Comparison of ENCODE assay signal across 8 cellular contexts in the genomic region with DNA sequence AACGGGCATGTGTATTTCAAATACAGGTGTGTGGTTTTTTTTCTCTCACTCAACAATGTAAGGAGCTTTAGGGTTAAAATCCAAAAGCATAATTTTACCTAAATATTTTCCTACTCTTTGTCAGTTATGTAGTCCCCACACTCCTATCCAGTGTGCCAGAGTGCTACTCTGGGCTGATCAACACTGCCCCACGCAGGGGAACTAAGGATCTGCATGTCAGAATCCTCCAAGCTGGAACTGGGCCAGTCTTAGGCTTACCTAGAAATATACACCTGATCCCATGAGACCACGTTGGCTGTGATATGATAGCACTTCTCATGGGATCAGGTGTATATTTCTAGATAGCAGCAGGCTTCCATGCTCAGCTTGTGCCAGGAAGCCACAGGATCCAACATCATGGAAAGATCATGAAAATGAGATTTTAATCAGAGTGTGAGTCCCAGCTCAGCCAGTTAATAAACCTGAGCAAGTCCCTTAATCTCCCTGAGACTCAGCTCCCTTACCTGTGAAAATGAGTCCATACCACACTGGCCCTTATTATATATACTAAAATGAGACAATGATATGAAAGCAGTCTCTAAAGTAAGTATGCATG. TPM values are rescaled to one million over a fixed set of nuclear protein-coding genes. Genes with fewer than 3 reads are reported as not detected.
DNase-seq lines count a peak whose midpoint lies in the region; ATAC-seq, FAIRE-seq and TF ChIP-seq lines count a peak whose summit lies in the region.

No MANE protein-coding gene starts in this region.

- no peaks in the 10 kb centered on the region for H3K9me3 Mint-ChIP-seq in HFFc6
- peaks cover 7% of the 10 kb centered on the region for H3K9me3 Mint-ChIP-seq in WTC11

- no peak overlapping the region for H3K4me3 Mint-ChIP-seq in HFFc6
- no peak overlapping the region for H3K4me3 Mint-ChIP-seq in WTC11

- peak; percentile 71 for DNase-seq in activated effector memory CD4-positive, alpha-beta T cell treated with anti-CD3 and anti-CD28 coated beads, Interleukin-2, amount 50 U/mL, for 16 hours
- no peak for DNase-seq in activated effector memory CD4-positive, alpha-beta T cell treated with Interleukin-2 at 50 U/mL for 16 hours
- DNase-seq in HFFc6: no peak
- DNase-seq in NCI-H1092 (lab: John Stamatoyannopoulos, UW): peak; percentile 11
- DNase-seq in WTC11 (ENCODE audit: low spot score): peak; percentile 75
- peak; percentile 32 for DNase-seq in stimulated activated CD4-positive, alpha-beta T cell treated with anti-CD3 and anti-CD28 coated beads, Interleukin-12 subunit alpha, Interleukin-12 subunit beta, amount 100 ng/mL, for 4 hours
- no peak for DNase-seq in RCC 7860 (ENCODE audit: low spot score)

- H3K27ac Mint-ChIP-seq in HFFc6 (no peak overlapping the region), WTC11 (no peak overlapping the region)

- FAIRE-seq in RCC 7860 (lab: Jason Lieb, UNC): no peak

- ATAC-seq in WTC11 (peak; percentile 100), esophagus mucosa (peak; percentile 56)

- H3K27me3 Mint-ChIP-seq in HFFc6 (ENCODE audit: insufficient read depth): peaks cover 4% of the 10 kb centered on the region
- no peaks in the 10 kb centered on the region for H3K27me3 Mint-ChIP-seq in WTC11 (ENCODE audit: low read depth)

- TF ChIP-seq CTCF in HFFc6 (IDR thresholded peaks at IDR 0.05) (peak; percentile 43), WTC11 (IDR thresholded peaks at IDR 0.05) (peak; percentile 52)

- H3K4me1 Mint-ChIP-seq in HFFc6 (ENCODE audit: low read depth) (no peaks in the 10 kb centered on the region), WTC11 (no peaks in the 10 kb centered on the region)

- H3K36me3 Mint-ChIP-seq in HFFc6 (ENCODE audit: low read depth): no peaks in the 10 kb centered on the region
- H3K36me3 Mint-ChIP-seq in WTC11: no peaks in the 10 kb centered on the region; the same call in 1 of the 2 replicates

- POLR2A ChIA-PET in WTC11 (lab: Charles Lee): interaction anchor here (1.0 kb wide), 1 partner anchor 22 kb away, joined by 3 read pairs; no protein-coding TSS in a partner anchor

- CTCF ChIA-PET in WTC11 (lab: Charles Lee): interaction anchor here (0.6 to 3.0 kb wide), 20 partner anchors 9 to 319 kb away, joined by 3 to 12 read pairs (median 4); no protein-coding TSS in a partner anchor

TF ChIP-seq in WTC11, 78 proteins besides CTCF, POLR2A, EP300 and RAD21:
- TF ChIP-seq ZNF423 (CRISPR knock-in tag; IDR thresholded peaks at IDR 0.05): no peak
- TF ChIP-seq, protein P1, sequence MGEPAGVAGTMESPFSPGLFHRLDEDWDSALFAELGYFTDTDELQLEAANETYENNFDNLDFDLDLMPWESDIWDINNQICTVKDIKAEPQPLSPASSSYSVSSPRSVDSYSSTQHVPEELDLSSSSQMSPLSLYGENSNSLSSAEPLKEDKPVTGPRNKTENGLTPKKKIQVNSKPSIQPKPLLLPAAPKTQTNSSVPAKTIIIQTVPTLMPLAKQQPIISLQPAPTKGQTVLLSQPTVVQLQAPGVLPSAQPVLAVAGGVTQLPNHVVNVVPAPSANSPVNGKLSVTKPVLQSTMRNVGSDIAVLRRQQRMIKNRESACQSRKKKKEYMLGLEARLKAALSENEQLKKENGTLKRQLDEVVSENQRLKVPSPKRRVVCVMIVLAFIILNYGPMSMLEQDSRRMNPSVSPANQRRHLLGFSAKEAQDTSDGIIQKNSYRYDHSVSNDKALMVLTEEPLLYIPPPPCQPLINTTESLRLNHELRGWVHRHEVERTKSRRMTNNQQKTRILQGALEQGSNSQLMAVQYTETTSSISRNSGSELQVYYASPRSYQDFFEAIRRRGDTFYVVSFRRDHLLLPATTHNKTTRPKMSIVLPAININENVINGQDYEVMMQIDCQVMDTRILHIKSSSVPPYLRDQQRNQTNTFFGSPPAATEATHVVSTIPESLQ (CRISPR knock-in tag; IDR thresholded peaks at IDR 0.05): no peak
- TF ChIP-seq CREM (CRISPR knock-in tag; IDR thresholded peaks at IDR 0.05): no peak
- TF ChIP-seq NR3C1 (CRISPR knock-in tag; conservative IDR thresholded peaks at IDR 0.05; ENCODE audit: low read depth): no peak
- TF ChIP-seq, protein P2, sequence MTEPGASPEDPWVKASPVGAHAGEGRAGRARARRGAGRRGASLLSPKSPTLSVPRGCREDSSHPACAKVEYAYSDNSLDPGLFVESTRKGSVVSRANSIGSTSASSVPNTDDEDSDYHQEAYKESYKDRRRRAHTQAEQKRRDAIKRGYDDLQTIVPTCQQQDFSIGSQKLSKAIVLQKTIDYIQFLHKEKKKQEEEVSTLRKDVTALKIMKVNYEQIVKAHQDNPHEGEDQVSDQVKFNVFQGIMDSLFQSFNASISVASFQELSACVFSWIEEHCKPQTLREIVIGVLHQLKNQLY (CRISPR knock-in tag; IDR thresholded peaks at IDR 0.05): no peak
- no peak for TF ChIP-seq ZBTB21 (CRISPR knock-in tag; IDR thresholded peaks at IDR 0.05; ENCODE audit: borderline replicate concordance)
- TF ChIP-seq MXD4 (CRISPR knock-in tag; IDR thresholded peaks at IDR 0.05; ENCODE audit: borderline replicate concordance): no peak
- TF ChIP-seq ZNF138 (CRISPR knock-in tag; conservative IDR thresholded peaks at IDR 0.05): no peak
- no peak for TF ChIP-seq HMGA2 (CRISPR knock-in tag; IDR thresholded peaks at IDR 0.05)
- TF ChIP-seq EMX1 (CRISPR knock-in tag; IDR thresholded peaks at IDR 0.05): no peak
- no peak for TF ChIP-seq FOXK1 (CRISPR knock-in tag; IDR thresholded peaks at IDR 0.05)
- no peak for TF ChIP-seq NR1H2 (CRISPR knock-in tag; IDR thresholded peaks at IDR 0.05)
- TF ChIP-seq SP1 (CRISPR knock-in tag; conservative IDR thresholded peaks at IDR 0.05): no peak
- TF ChIP-seq IRF2 (CRISPR knock-in tag; IDR thresholded peaks at IDR 0.05; ENCODE audit: borderline replicate concordance, low read depth): no peak
- TF ChIP-seq, protein P3, sequence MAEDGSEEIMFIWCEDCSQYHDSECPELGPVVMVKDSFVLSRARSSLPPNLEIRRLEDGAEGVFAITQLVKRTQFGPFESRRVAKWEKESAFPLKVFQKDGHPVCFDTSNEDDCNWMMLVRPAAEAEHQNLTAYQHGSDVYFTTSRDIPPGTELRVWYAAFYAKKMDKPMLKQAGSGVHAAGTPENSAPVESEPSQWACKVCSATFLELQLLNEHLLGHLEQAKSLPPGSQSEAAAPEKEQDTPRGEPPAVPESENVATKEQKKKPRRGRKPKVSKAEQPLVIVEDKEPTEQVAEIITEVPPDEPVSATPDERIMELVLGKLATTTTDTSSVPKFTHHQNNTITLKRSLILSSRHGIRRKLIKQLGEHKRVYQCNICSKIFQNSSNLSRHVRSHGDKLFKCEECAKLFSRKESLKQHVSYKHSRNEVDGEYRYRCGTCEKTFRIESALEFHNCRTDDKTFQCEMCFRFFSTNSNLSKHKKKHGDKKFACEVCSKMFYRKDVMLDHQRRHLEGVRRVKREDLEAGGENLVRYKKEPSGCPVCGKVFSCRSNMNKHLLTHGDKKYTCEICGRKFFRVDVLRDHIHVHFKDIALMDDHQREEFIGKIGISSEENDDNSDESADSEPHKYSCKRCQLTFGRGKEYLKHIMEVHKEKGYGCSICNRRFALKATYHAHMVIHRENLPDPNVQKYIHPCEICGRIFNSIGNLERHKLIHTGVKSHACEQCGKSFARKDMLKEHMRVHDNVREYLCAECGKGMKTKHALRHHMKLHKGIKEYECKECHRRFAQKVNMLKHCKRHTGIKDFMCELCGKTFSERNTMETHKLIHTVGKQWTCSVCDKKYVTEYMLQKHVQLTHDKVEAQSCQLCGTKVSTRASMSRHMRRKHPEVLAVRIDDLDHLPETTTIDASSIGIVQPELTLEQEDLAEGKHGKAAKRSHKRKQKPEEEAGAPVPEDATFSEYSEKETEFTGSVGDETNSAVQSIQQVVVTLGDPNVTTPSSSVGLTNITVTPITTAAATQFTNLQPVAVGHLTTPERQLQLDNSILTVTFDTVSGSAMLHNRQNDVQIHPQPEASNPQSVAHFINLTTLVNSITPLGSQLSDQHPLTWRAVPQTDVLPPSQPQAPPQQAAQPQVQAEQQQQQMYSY (CRISPR knock-in tag; IDR thresholded peaks at IDR 0.05): no peak
- no peak for TF ChIP-seq SOX15 (CRISPR knock-in tag; IDR thresholded peaks at IDR 0.05)
- no peak for TF ChIP-seq NFE2L1 (CRISPR knock-in tag; IDR thresholded peaks at IDR 0.05)
- TF ChIP-seq, protein P4, sequence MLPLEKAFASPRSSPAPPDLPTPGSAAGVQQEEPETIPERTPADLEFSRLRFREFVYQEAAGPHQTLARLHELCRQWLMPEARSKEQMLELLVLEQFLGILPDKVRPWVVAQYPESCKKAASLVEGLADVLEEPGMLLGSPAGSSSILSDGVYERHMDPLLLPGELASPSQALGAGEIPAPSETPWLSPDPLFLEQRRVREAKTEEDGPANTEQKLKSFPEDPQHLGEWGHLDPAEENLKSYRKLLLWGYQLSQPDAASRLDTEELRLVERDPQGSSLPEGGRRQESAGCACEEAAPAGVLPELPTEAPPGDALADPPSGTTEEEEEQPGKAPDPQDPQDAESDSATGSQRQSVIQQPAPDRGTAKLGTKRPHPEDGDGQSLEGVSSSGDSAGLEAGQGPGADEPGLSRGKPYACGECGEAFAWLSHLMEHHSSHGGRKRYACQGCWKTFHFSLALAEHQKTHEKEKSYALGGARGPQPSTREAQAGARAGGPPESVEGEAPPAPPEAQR (CRISPR knock-in tag; IDR thresholded peaks at IDR 0.05): no peak
- TF ChIP-seq CBFB (CRISPR knock-in tag; IDR thresholded peaks at IDR 0.05; ENCODE audit: low read depth): no peak

RNA-seq across cellular contexts. Expression of a gene that starts 29.7 kb away (rescaled TPM):
- under 1 TPM in 2 of 6 experiments, not detected in 4; 0.03 to 0.05 TPM for total RNA-seq in HFFc6 (2021; fragmentation: NEBNext Ultra II Directional; extraction: Animal tissue kit (Norgen Biotek cat#: 25700))
- total RNA-seq in WTC11 (2021) (8.5 to 10.2 TPM (median 8.8 TPM) in 3 replicates), esophagus mucosa (0.28 TPM)

Comparison
In these comparisons a context has a peak if more than half of its experiments do, and no peak if none do; other contexts are left out.
1. DNase-seq: peak in activated effector memory CD4-positive, alpha-beta T cell treated with anti-CD3 and anti-CD28 coated beads, Interleukin-2, amount 50 U/mL, for 16 hours (single experiment), NCI-H1092 (single experiment), WTC11 (single experiment) and stimulated activated CD4-positive, alpha-beta T cell treated with anti-CD3 and anti-CD28 coated beads, Interleukin-12 subunit alpha, Interleukin-12 subunit beta, amount 100 ng/mL, for 4 hours (single experiment); none in activated effector memory CD4-positive, alpha-beta T cell treated with Interleukin-2 at 50 U/mL for 16 hours (single experiment), HFFc6 (single experiment) and RCC 7860 (single experiment).